ENCODE assay signal across 23 cellular contexts in the genomic region with DNA sequence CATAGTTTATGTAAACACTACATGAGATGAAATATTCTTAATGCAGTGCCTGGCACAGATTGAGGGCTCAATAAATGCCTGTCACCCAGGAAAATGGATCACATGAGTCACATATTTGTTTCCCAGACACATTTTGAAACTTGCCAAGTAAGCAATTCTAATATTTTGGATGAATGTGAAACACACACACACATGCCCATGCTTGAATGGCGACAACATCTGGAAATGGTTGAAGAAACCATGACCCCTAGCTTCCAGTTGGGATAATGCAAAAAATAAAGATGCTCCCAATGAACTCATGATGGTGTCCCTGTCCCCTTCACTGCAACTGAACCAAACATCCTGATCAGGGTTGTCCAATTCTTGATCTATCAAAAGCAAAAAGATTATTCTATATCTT.
DNase-seq lines count a peak whose midpoint lies in the region; ATAC-seq and TF ChIP-seq lines count a peak whose summit lies in the region.
"Had no signal": no experiment of that assay in that cellular context is flagged by ENCODE, and none has a peak within 500 bp of the region (broad histone marks: within the 10 kb centered on the region; RNA-seq: fewer than 3 reads in every experiment).

No MANE protein-coding gene starts in this region.

- H3K27ac Mint-ChIP-seq in endothelial cell (ENCODE audit: unreplicated experiment) (no peak overlapping the region), neural crest cell (ENCODE audit: unreplicated experiment) (no peak overlapping the region)
- H3K27ac Mint-ChIP-seq: activated CD8-positive, alpha-beta memory T cell treated with anti-CD3 and anti-CD28 coated beads, Interleukin-2, amount 10 ng/mL, durations not matched to agents 7 days and 5 days; B cell; naive B cell had no signal

- no peaks in the 10 kb centered on the region for H3K4me1 ChIP-seq in OCI-LY3 (ENCODE audit: low read length)

- no peaks in the 10 kb centered on the region for H3K4me1 Mint-ChIP-seq in endothelial cell (ENCODE audit: unreplicated experiment)
- no peaks in the 10 kb centered on the region for H3K4me1 Mint-ChIP-seq in neural crest cell
- H3K4me1 Mint-ChIP-seq: activated CD8-positive, alpha-beta memory T cell treated with anti-CD3 and anti-CD28 coated beads, Interleukin-2, amount 10 ng/mL, durations not matched to agents 7 days and 5 days; B cell; naive B cell had no signal

- H3K4me3 ChIP-seq in OCI-LY3 (ENCODE audit: low read length): no peak overlapping the region
- H3K4me3 ChIP-seq: skin epidermis had no signal

- ATAC-seq in GM21737 (IDR thresholded peaks at IDR 0.05; ENCODE audit: unreplicated experiment): no peak
- ATAC-seq: activated CD8-positive, alpha-beta memory T cell treated with anti-CD3 and anti-CD28 coated beads, Interleukin-2, amount 10 ng/mL, durations not matched to agents 7 days and 5 days had no signal

- no peaks in the 10 kb centered on the region for H4K20me1 ChIP-seq in OCI-LY3 (ENCODE audit: insufficient read depth, low read length)

- H3K9me3 Mint-ChIP-seq in endothelial cell (ENCODE audit: unreplicated experiment) (no peaks in the 10 kb centered on the region), neural crest cell (peaks cover 3% of the 10 kb centered on the region)

- TF ChIP-seq CTCF in OCI-LY3 (IDR thresholded peaks at IDR 0.05; ENCODE audit: low read depth, low read length) (peak; percentile 32), endothelial cell (IDR thresholded peaks at IDR 0.05; ENCODE audit: unreplicated experiment) (peak; percentile 27), neural crest cell (conservative IDR thresholded peaks at IDR 0.05) (peak; percentile 22)

- no peak overlapping the region for H2AFZ ChIP-seq in OCI-LY3 (ENCODE audit: low read depth, low read length)

- H3K4me3 Mint-ChIP-seq in endothelial cell (ENCODE audit: unreplicated experiment): no peak overlapping the region
- no peak overlapping the region for H3K4me3 Mint-ChIP-seq in neural crest cell
- H3K4me3 Mint-ChIP-seq: activated CD8-positive, alpha-beta memory T cell treated with anti-CD3 and anti-CD28 coated beads, Interleukin-2, amount 10 ng/mL, durations not matched to agents 7 days and 5 days; B cell; naive B cell had no signal

- H3K9ac ChIP-seq in OCI-LY3 (ENCODE audit: low read length): no peak overlapping the region
- H3K9ac ChIP-seq: KMS-11 had no signal

- H3K36me3 ChIP-seq in OCI-LY3 (replicated peaks; ENCODE audit: low read depth, low read length): no peaks in the 10 kb centered on the region

- H3K27me3 ChIP-seq in OCI-LY3 (ENCODE audit: low read depth, low read length): no peaks in the 10 kb centered on the region

- H3K36me3 Mint-ChIP-seq in endothelial cell (ENCODE audit: low read depth, unreplicated experiment): no peaks in the 10 kb centered on the region
- H3K36me3 Mint-ChIP-seq in neural crest cell (ENCODE audit: low read depth): peaks cover 2% of the 10 kb centered on the region
- H3K36me3 Mint-ChIP-seq: activated CD8-positive, alpha-beta memory T cell treated with anti-CD3 and anti-CD28 coated beads, Interleukin-2, amount 10 ng/mL, durations not matched to agents 7 days and 5 days; naive B cell had no signal

- H3K4me2 ChIP-seq in OCI-LY3 (ENCODE audit: low read length): no peak overlapping the region
- H3K4me2 ChIP-seq: KMS-11 had no signal

- DNase-seq in GM03348 (ENCODE audit: low spot score): peak; percentile 8
- no peak for DNase-seq in endothelial cell (ENCODE audit: low spot score)
- no peak for DNase-seq in neural crest cell (ENCODE audit: low read depth, low spot score)
- no peak for DNase-seq in activated CD4-positive, alpha-beta T cell treated with anti-CD3 and anti-CD28 coated beads for 1 hour
- no peak for DNase-seq in NCI-H345 treated with DMSO at 0.1 percent for 48 hours (lab: John Stamatoyannopoulos, UW; ENCODE audit: unreplicated experiment)
- DNase-seq: activated CD8-positive, alpha-beta memory T cell treated with anti-CD3 and anti-CD28 coated beads, Interleukin-2, amount 10 ng/mL, durations not matched to agents 7 days and 5 days; activated effector memory CD4-positive, alpha-beta T cell treated with Interleukin-2 at 50 U/mL for 16 hours; anterior cingulate cortex; cerebellar nuclear complex; GF-D8; GOT3; naive B cell; NCI-H1417 treated with DMSO at 0.1 percent for 48 hours; NK-92 treated with Interleukin-12 subunit alpha and Interleukin-12 subunit beta, amount 100 ng/mL, for 24 hours; posterior cingulate gyrus; stimulated activated CD4-positive, alpha-beta T cell treated with anti-CD3 and anti-CD28 coated beads, Interleukin-4, amount 100 ng/mL, for 4 hours; stimulated activated CD8-positive, alpha-beta memory T cell treated with anti-CD3 and anti-CD28 coated beads, Interleukin-4, amount 100 ng/mL, for 48 hours; T-helper 2 cell had no signal

- H3K79me2 ChIP-seq in OCI-LY3 (ENCODE audit: low read length): no peaks in the 10 kb centered on the region

- H3K27me3 Mint-ChIP-seq in endothelial cell (ENCODE audit: unreplicated experiment): no peaks in the 10 kb centered on the region
- no peaks in the 10 kb centered on the region for H3K27me3 Mint-ChIP-seq in neural crest cell (ENCODE audit: low read depth)
- H3K27me3 Mint-ChIP-seq: activated CD8-positive, alpha-beta memory T cell treated with anti-CD3 and anti-CD28 coated beads, Interleukin-2, amount 10 ng/mL, durations not matched to agents 7 days and 5 days; B cell; naive B cell had no signal

- H3K27ac ChIP-seq in OCI-LY3 (ENCODE audit: low read length): no peak overlapping the region
- H3K27ac ChIP-seq: KMS-11, skin epidermis had no signal

- H3K9me3 ChIP-seq in OCI-LY3 (ENCODE audit: insufficient read depth, low read length): no peaks in the 10 kb centered on the region
